Comparison of ENCODE assay signal across 11 cellular contexts in genomic region chr12:39692258-39692853, GRCh38.
DNase-seq lines count a peak whose midpoint lies in the region; ATAC-seq and TF ChIP-seq lines count a peak whose summit lies in the region.
"Had no signal": no experiment of that assay in that cellular context is flagged by ENCODE, and none has a peak within 500 bp of the region (broad histone marks: within the 10 kb centered on the region; RNA-seq: fewer than 3 reads in every experiment).

No MANE protein-coding gene starts in this region.

- no peak overlapping the region for H3K4me3 Mint-ChIP-seq in neural crest cell
- H3K4me3 Mint-ChIP-seq: activated CD4-positive, alpha-beta memory T cell treated with anti-CD3 and anti-CD28 coated beads, Interleukin-2, amount 10 ng/mL, durations not matched to agents 7 days and 5 days had no signal

- ATAC-seq in HG02884 (IDR thresholded peaks at IDR 0.05; ENCODE audit: unreplicated experiment) (peak; percentile 63), HG02973 (IDR thresholded peaks at IDR 0.05; ENCODE audit: unreplicated experiment) (no peak)

- peaks cover 8% of the 10 kb centered on the region for H3K9me3 Mint-ChIP-seq in neural crest cell
- H3K9me3 Mint-ChIP-seq: activated CD4-positive, alpha-beta memory T cell treated with anti-CD3 and anti-CD28 coated beads, Interleukin-2, amount 10 ng/mL, durations not matched to agents 7 days and 5 days had no signal

- DNase-seq in GM03348 (ENCODE audit: low spot score) (peak; percentile 23), astrocyte of the hippocampus (ENCODE audit: low read depth, low spot score) (peak; percentile 2), neural crest cell (ENCODE audit: low read depth, low spot score) (no peak), hypothalamus (lab: John Stamatoyannopoulos, UW) (no peak), globus pallidus (ENCODE audit: low spot score) (no peak), NCI-H146 treated with DMSO at 0.1 percent for 48 hours (lab: John Stamatoyannopoulos, UW; ENCODE audit: unreplicated experiment) (no peak)
- DNase-seq: activated CD4-positive, alpha-beta memory T cell treated with anti-CD3 and anti-CD28 coated beads, Interleukin-2, amount 10 ng/mL, durations not matched to agents 7 days and 5 days; head of caudate nucleus; NCI-H1048 had no signal

- no peaks in the 10 kb centered on the region for H3K27me3 Mint-ChIP-seq in neural crest cell (ENCODE audit: low read depth)

- H3K36me3 Mint-ChIP-seq in neural crest cell (ENCODE audit: low read depth) = no peaks in the 10 kb centered on the region

- TF ChIP-seq CTCF in neural crest cell (conservative IDR thresholded peaks at IDR 0.05) = peak; percentile 68

- H3K4me1 Mint-ChIP-seq in neural crest cell = no peaks in the 10 kb centered on the region

- no peak overlapping the region for H3K27ac Mint-ChIP-seq in neural crest cell (ENCODE audit: unreplicated experiment)
- H3K27ac Mint-ChIP-seq: activated CD4-positive, alpha-beta memory T cell treated with anti-CD3 and anti-CD28 coated beads, Interleukin-2, amount 10 ng/mL, durations not matched to agents 7 days and 5 days had no signal

Comparison
In these comparisons a context has a peak if more than half of its experiments do, and no peak if none do; other contexts are left out.
1. DNase-seq: peak in GM03348 (single experiment) and astrocyte of the hippocampus (single experiment); none in neural crest cell (single experiment), hypothalamus (0 of 51), globus pallidus (single experiment) and NCI-H146 treated with DMSO at 0.1 percent for 48 hours (single experiment).